ENCODE assay signal across 8 cellular contexts in genomic region chr4:98518555-98519267, GRCh38.
DNase-seq lines count a peak whose midpoint lies in the region; ATAC-seq, FAIRE-seq and TF ChIP-seq lines count a peak whose summit lies in the region.

No MANE protein-coding gene starts in this region.

- H2BK5ac ChIP-seq in H1 (ENCODE audit: low read depth, low read length): no peak overlapping the region

- no peaks in the 10 kb centered on the region; the same call in 1 of the 2 replicates for H3K79me1 ChIP-seq in H1 (ENCODE audit: low read depth, low read length)

- H4K20me1 ChIP-seq in H1 (replicated peaks in 1 of 2; ENCODE audit: control insufficient read depth in 1 of 2, insufficient read depth in 2 of 2, low read length in 2 of 2): no peaks in the 10 kb centered on the region

- no peak overlapping the region for H2AFZ ChIP-seq in H1 (ENCODE audit: low read length)

- no peak overlapping the region; a peak in 1 of 4 replicates for H3K4me2 ChIP-seq in H1 (ENCODE audit: insufficient read depth in 1 of 2, low read depth in 2 of 2, low read length in 2 of 2)

- no peak overlapping the region for H2BK15ac ChIP-seq in H1 (ENCODE audit: low read length)

- H3K79me2 ChIP-seq in H1 (ENCODE audit: control insufficient read depth in 1 of 2, insufficient read depth in 2 of 2, low read length in 2 of 2): peaks cover 0 to 5% of the 10 kb centered on the region in 2 experiments; a peak in 2 of 4 replicates

- no peak overlapping the region for H3K9ac ChIP-seq in H1 (replicated peaks in 1 of 4; ENCODE audit: extremely low read depth in 1 of 4, low read depth in 3 of 4, low read length in 3 of 4)

- H4K5ac ChIP-seq in H1 (ENCODE audit: insufficient read length, low read depth, low read length): no peak overlapping the region

- TF ChIP-seq POLR2A in H1 (IDR thresholded peaks at IDR 0.05; ENCODE audit: control extremely low read depth in 1 of 2, low read depth in 2 of 2, low read length in 2 of 2): no peak

- H2BK120ac ChIP-seq in H1 (replicated peaks; ENCODE audit: low read depth, low read length): no peak overlapping the region

- POLR2A ChIA-PET in H1 (lab: Charles Lee; ENCODE audit: partially characterized antibody): interaction anchor here (1.4 kb wide), 1 partner anchor 18 kb away, joined by 3 read pairs; no protein-coding TSS in a partner anchor

- H3K27me3 ChIP-seq in H1 (replicated peaks in 1 of 4; ENCODE audit: control insufficient read depth in 3 of 4, extremely low read depth in 1 of 4, insufficient read depth in 3 of 4, low read length in 3 of 4): no peaks in the 10 kb centered on the region
- H3K27me3 ChIP-seq in upper lobe of right lung: no peaks in the 10 kb centered on the region

- TF ChIP-seq RAD21 in H1 (IDR thresholded peaks at IDR 0.05 in 1 of 2, conservative IDR thresholded peaks at IDR 0.05 in 1 of 2; ENCODE audit: low read depth in 2 of 2, low read length in 2 of 2): no peak

- H3K9me3 ChIP-seq in H1 (ENCODE audit: insufficient read depth in 2 of 2, low read depth in 1 of 2, low read length in 1 of 2) (peaks cover 0 to 8% of the 10 kb centered on the region in 2 experiments; a peak in 1 of 4 replicates), upper lobe of right lung (no peaks in the 10 kb centered on the region)

- no peak overlapping the region for H4K8ac ChIP-seq in H1 (ENCODE audit: extremely low read depth, insufficient read depth, low read length)

- no peak overlapping the region for H3K23ac ChIP-seq in H1 (ENCODE audit: insufficient read length)

- H3K14ac ChIP-seq in H1 (ENCODE audit: insufficient read length): no peak overlapping the region

- intact Hi-C loops in upper lobe of right lung (cut with DNase I): no loop called here

- no peaks in the 10 kb centered on the region; a peak in 1 of 8 replicates for H3K36me3 ChIP-seq in H1 (ENCODE audit: control insufficient read depth in 2 of 4, insufficient read depth in 4 of 4, low read length in 3 of 4)
- no peaks in the 10 kb centered on the region for H3K36me3 ChIP-seq in upper lobe of right lung

- H3K27ac ChIP-seq in H1 (ENCODE audit: low read depth, low read length) (no peak overlapping the region), upper lobe of right lung (no peak overlapping the region)

- H3K18ac ChIP-seq in H1 (ENCODE audit: extremely low read depth, low read length): peak overlapping the region; percentile 43; the same call in 1 of the 2 replicates

- H3K4me1 ChIP-seq in H1 (replicated peaks in 1 of 4; ENCODE audit: control insufficient read depth in 3 of 4, insufficient read depth in 4 of 4, low read length in 3 of 4) (peaks cover 3 to 18% (median 8%) of the 10 kb centered on the region in 4 experiments; a peak in 4 of 7 replicates), upper lobe of right lung (no peaks in the 10 kb centered on the region)

- no peak overlapping the region for H2BK12ac ChIP-seq in H1 (ENCODE audit: low read depth, low read length)

- 0 out of 2 replicates have a peak overlapping the region, but pooled peaks have one; percentile 1 for H2BK20ac ChIP-seq in H1 (ENCODE audit: low read length)

- H3K23me2 ChIP-seq in H1 (ENCODE audit: low read depth, low read length): no peaks in the 10 kb centered on the region

- H2AK5ac ChIP-seq in H1 (ENCODE audit: low read depth, low read length): no peak overlapping the region; the same call in 1 of the 2 replicates

- no peak overlapping the region for H3K4me3 ChIP-seq in H1 (ENCODE audit: extremely low read depth in 1 of 4, insufficient read depth in 2 of 4, low read depth in 3 of 4, low read length in 4 of 4)
- no peak overlapping the region for H3K4me3 ChIP-seq in upper lobe of right lung

- no peak for TF ChIP-seq EP300 in H1 (IDR thresholded peaks at IDR 0.05; ENCODE audit: borderline replicate concordance in 1 of 2, low read depth in 2 of 2, low read length in 2 of 2)

- H4K91ac ChIP-seq in H1 (replicated peaks; ENCODE audit: insufficient read length, low read length): no peak overlapping the region

- H3K56ac ChIP-seq in H1 (replicated peaks; ENCODE audit: insufficient read length, low read depth, low read length): no peak overlapping the region

- DNase-seq in H1 (ENCODE audit: low read depth in 1 of 2, low spot score in 2 of 2): no peak
- DNase-seq in RCC 7860 (ENCODE audit: low spot score): no peak
- DNase-seq in GM19240 (ENCODE audit: insufficient read length, low spot score): no peak
- DNase-seq in NCI-H446 (lab: John Stamatoyannopoulos, UW): no peak
- no peak for DNase-seq in upper lobe of right lung

- no peak overlapping the region for H3K4ac ChIP-seq in H1 (replicated peaks; ENCODE audit: insufficient read length, low read depth, low read length)

- FAIRE-seq in H1 (lab: Jason Lieb, UNC) (no peak), RCC 7860 (lab: Jason Lieb, UNC) (no peak)

- 79% methylated on average over 5 of the region's 5 CpGs; no CpG with 5 or more reads in 1 of the 2 experiments for WGBS in H1 (ENCODE audit: extremely low coverage in 1 of 2, insufficient coverage in 1 of 2, insufficient read length in 1 of 2, insufficient replicate concordance in 2 of 2, low coverage in 1 of 2, low lambda C conversion rate in 2 of 2, missing lambda C conversion rate in 1 of 2), 2 experiments

- ATAC-seq in GM18499 (IDR thresholded peaks at IDR 0.05; ENCODE audit: insufficient read depth, unreplicated experiment) (peak; percentile 98), GM21447 (IDR thresholded peaks at IDR 0.05; ENCODE audit: unreplicated experiment) (peak; percentile 96), HG03342 (IDR thresholded peaks at IDR 0.05; ENCODE audit: unreplicated experiment) (peak; percentile 96), upper lobe of right lung (no peak)

- CTCF ChIA-PET in H1 (lab: Charles Lee; ENCODE audit: partially characterized antibody): interaction anchor here (0.9 to 2.0 kb wide), 10 partner anchors 10 to 112 kb away, joined by 3 to 5 read pairs (median 3); no protein-coding TSS in a partner anchor

- TF ChIP-seq CTCF in H1 (IDR thresholded peaks at IDR 0.05; ENCODE audit: control extremely low read depth in 1 of 3, insufficient read depth in 1 of 3, low read depth in 1 of 3, low read length in 3 of 3) (no peak), upper lobe of right lung (IDR thresholded peaks at IDR 0.05) (no peak)

TF ChIP-seq in H1, 55 proteins besides CTCF, POLR2A, EP300 and RAD21:
- TF ChIP-seq POU5F1 (IDR thresholded peaks at IDR 0.05; ENCODE audit: low read depth, low read length): no peak
- TF ChIP-seq MAFK (IDR thresholded peaks at IDR 0.05; ENCODE audit: low read depth, low read length): no peak
- TF ChIP-seq RNF2 (IDR thresholded peaks at IDR 0.05; ENCODE audit: borderline replicate concordance, low read depth, low read length, missing control alignments, poor library complexity, severe bottlenecking): no peak
- no peak for TF ChIP-seq ATF3 (IDR thresholded peaks at IDR 0.05; ENCODE audit: insufficient read depth, low read depth, low read length)
- TF ChIP-seq FOSL1 (IDR thresholded peaks at IDR 0.05; ENCODE audit: insufficient read depth, low read depth, low read length): no peak
- no peak for TF ChIP-seq EGR1 (IDR thresholded peaks at IDR 0.05; ENCODE audit: borderline replicate concordance, low read depth, low read length)
- TF ChIP-seq SP4 (IDR thresholded peaks at IDR 0.05; ENCODE audit: low read length): no peak
- TF ChIP-seq JUND (IDR thresholded peaks at IDR 0.05; ENCODE audit: low read length): no peak
- TF ChIP-seq SRF (IDR thresholded peaks at IDR 0.05; ENCODE audit: low read depth, low read length): no peak
- no peak for TF ChIP-seq PHF8 (conservative IDR thresholded peaks at IDR 0.05; ENCODE audit: low read depth, low read length)
- TF ChIP-seq YY1 (IDR thresholded peaks at IDR 0.05; ENCODE audit: low read depth, low read length): no peak
- no peak for TF ChIP-seq GTF2F1 (IDR thresholded peaks at IDR 0.05; ENCODE audit: borderline replicate concordance, low read depth, low read length)
- TF ChIP-seq CBX8 (IDR thresholded peaks at IDR 0.05; ENCODE audit: borderline replicate concordance, low read depth, low read length): no peak
- no peak for TF ChIP-seq SIN3A (conservative IDR thresholded peaks at IDR 0.05 in 1 of 2, IDR thresholded peaks at IDR 0.05 in 1 of 2; ENCODE audit: low read depth in 1 of 2, low read length in 2 of 2)
- TF ChIP-seq KDM5A (IDR thresholded peaks at IDR 0.05; ENCODE audit: low read length): no peak
- TF ChIP-seq CTBP2 (IDR thresholded peaks at IDR 0.05; ENCODE audit: borderline replicate concordance, insufficient read depth, insufficient read length, low read length): no peak
- TF ChIP-seq CREB1 (IDR thresholded peaks at IDR 0.05): no peak
